ENCODE assay signal across 10 cellular contexts in the genomic region with DNA sequence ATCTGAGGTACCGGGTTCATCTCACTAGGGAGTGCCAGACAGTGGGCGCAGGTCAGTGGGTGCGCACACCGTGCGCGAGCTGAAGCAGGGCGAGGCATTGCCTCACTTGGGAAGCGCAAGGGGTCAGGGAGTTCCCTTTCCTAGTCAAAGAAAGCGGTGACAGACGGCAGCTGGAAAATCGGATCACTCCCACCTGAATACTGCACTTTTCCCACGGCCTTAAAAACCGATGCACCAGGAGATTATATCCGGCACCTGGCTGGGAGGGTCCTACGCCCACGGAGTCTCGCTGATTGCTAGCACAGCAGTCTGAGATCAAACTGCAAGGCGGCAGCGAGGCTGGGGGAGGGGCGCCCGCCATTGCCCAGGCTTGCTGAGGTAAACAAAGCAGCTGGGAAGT. TPM values are rescaled to one million over a fixed set of nuclear protein-coding genes. Genes with fewer than 3 reads are reported as not detected.
DNase-seq lines count a peak whose midpoint lies in the region; ATAC-seq, FAIRE-seq and TF ChIP-seq lines count a peak whose summit lies in the region.
"Not testable (repeated sequence)": the region's sequence is repeated elsewhere in the genome, so short reads cannot be mapped to it uniquely, and the experiment has no call there.
"Had no signal": no experiment of that assay in that cellular context is flagged by ENCODE, and none has a peak within 500 bp of the region (broad histone marks: within the 10 kb centered on the region; RNA-seq: fewer than 3 reads in every experiment).

No MANE protein-coding gene starts in this region.

- not testable (repeated sequence) for H3K4me3 ChIP-seq in K562
- H3K4me3 ChIP-seq in iPS-11a (ENCODE audit: low read depth, low read length) (peak overlapping the region; percentile 8), smooth muscle cell (peak overlapping the region; percentile 32)

- H4K20me1 ChIP-seq in K562 (replicated peaks; ENCODE audit: control insufficient read depth, insufficient read depth, low read length); smooth muscle cell (ENCODE audit: low read depth): not testable (repeated sequence)

- not testable (repeated sequence) for FAIRE-seq in K562 (lab: Jason Lieb, UNC)

- intact Hi-C loops in K562 (cut with micrococcal nuclease): not testable (repeated sequence)

- POLR2A ChIA-PET in K562 (lab: Yijun Ruan, JAX): interaction anchor here (0.7 kb wide), 1 partner anchor 716 kb away, joined by 3 read pairs; no protein-coding TSS in a partner anchor

- ATAC-seq in K562: not testable (repeated sequence)

- TF ChIP-seq CTCF in K562 (IDR thresholded peaks at IDR 0.05 in 2 of 3, conservative IDR thresholded peaks at IDR 0.05 in 1 of 3; ENCODE audit: insufficient read depth in 2 of 3, low read depth in 1 of 3, low read length in 3 of 3); mesothelial cell of epicardium (IDR thresholded peaks at IDR 0.05; ENCODE audit: unreplicated experiment); smooth muscle cell (IDR thresholded peaks at IDR 0.05; ENCODE audit: borderline replicate concordance, insufficient read depth, poor library complexity, severe bottlenecking): not testable (repeated sequence)

- H3K36me3 ChIP-seq in ES-I3 (ENCODE audit: insufficient read depth, low read length); K562 (ENCODE audit: control insufficient read depth, insufficient read depth, low read length); smooth muscle cell (ENCODE audit: low read depth): not testable (repeated sequence)

- not testable (repeated sequence) for H3K27me3 Mint-ChIP-seq in mesothelial cell of epicardium (ENCODE audit: low read depth)

- H3K4me2 ChIP-seq in K562 (ENCODE audit: insufficient read depth, low read length): 0 out of 2 replicates have a peak overlapping the region, but pooled peaks have one; percentile 11
- H3K4me2 ChIP-seq in smooth muscle cell: peak overlapping the region; percentile 74

- H3K9ac ChIP-seq in ES-I3 (ENCODE audit: low read depth, low read length): peak overlapping the region; percentile 59
- not testable (repeated sequence) for H3K9ac ChIP-seq in K562 (ENCODE audit: insufficient read depth in 1 of 2, low read depth in 2 of 2, low read length in 2 of 2); smooth muscle cell (ENCODE audit: low read depth)

- not testable (repeated sequence) for H3K79me2 ChIP-seq in K562 (ENCODE audit: control insufficient read depth, insufficient read depth, low read length); smooth muscle cell (ENCODE audit: low read depth)

- not testable (repeated sequence) for H3K4me1 ChIP-seq in ES-I3 (ENCODE audit: insufficient read depth, low read length); K562 (replicated peaks in 1 of 2; ENCODE audit: control insufficient read depth in 2 of 2, insufficient read depth in 2 of 2, low read length in 2 of 2); smooth muscle cell (ENCODE audit: low read depth)

- H3K4me1 Mint-ChIP-seq in mesothelial cell of epicardium: not testable (repeated sequence)

- 0% methylated on average over 5 of the region's 21 CpGs for WGBS in K562 (ENCODE audit: insufficient coverage, low coverage, missing lambda C conversion rate)
- WGBS in smooth muscle cell (ENCODE audit: low lambda C conversion rate): 19% methylated on average over 12 of the region's 21 CpGs

- not testable (repeated sequence) for TF ChIP-seq POLR2A in K562 (conservative IDR thresholded peaks at IDR 0.05)

- H3F3A ChIP-seq in smooth muscle cell (ENCODE audit: low read depth): not testable (repeated sequence)

- H3K9me3 ChIP-seq in ES-I3 (ENCODE audit: control insufficient read depth, insufficient read depth, low read length); K562 (replicated peaks; ENCODE audit: control insufficient read depth, insufficient read depth, low read depth, low read length); smooth muscle cell (replicated peaks; ENCODE audit: low read depth): not testable (repeated sequence)

- TF ChIP-seq RAD21 in K562 (CRISPR knock-in tag; conservative IDR thresholded peaks at IDR 0.05 in 1 of 2, IDR thresholded peaks at IDR 0.05 in 1 of 2): not testable (repeated sequence)

- not testable (repeated sequence) for H3K27ac ChIP-seq in K562 (ENCODE audit: extremely low read depth, low read depth, low read length); smooth muscle cell (ENCODE audit: low read depth)

- in situ Hi-C loops in K562 (cut with MboI): not testable (repeated sequence)

- not testable (repeated sequence) for H3K27me3 ChIP-seq in K562 (ENCODE audit: control insufficient read depth in 2 of 2, insufficient read depth in 2 of 2, low read length in 2 of 2); smooth muscle cell (ENCODE audit: low read depth)

- H3K27ac Mint-ChIP-seq in mesothelial cell of epicardium: not testable (repeated sequence)

- not testable (repeated sequence) for H2AFZ ChIP-seq in K562 (ENCODE audit: low read depth, low read length); smooth muscle cell (ENCODE audit: low read depth)

- not testable (repeated sequence) for H3K9me1 ChIP-seq in K562 (ENCODE audit: control insufficient read depth, insufficient read depth, low read length)

- H3K4me3 Mint-ChIP-seq in mesothelial cell of epicardium: peak overlapping the region; percentile 47

- CTCF ChIA-PET in K562 (lab: Yijun Ruan, JAX; ENCODE audit: low intra/inter-chr PET ratio): not testable (repeated sequence)

- DNase-seq in NCI-H1105 (lab: John Stamatoyannopoulos, UW) (peak; percentile 1), NCI-H2171 treated with DMSO at 0.1 percent for 48 hours (lab: John Stamatoyannopoulos, UW) (peak; percentile 19), NCI-H748 treated with DMSO at 0.1 percent for 48 hours (lab: John Stamatoyannopoulos, UW) (peak; percentile 26)
- not testable (repeated sequence) for DNase-seq in K562 (ENCODE audit: extremely low read depth in 1 of 4, low spot score in 3 of 4); mesothelial cell of epicardium (ENCODE audit: low spot score in 2 of 2, unreplicated experiment in 2 of 2); smooth muscle cell (lab: John Stamatoyannopoulos, UW; ENCODE audit: unreplicated experiment)

- H3K36me3 Mint-ChIP-seq in mesothelial cell of epicardium: not testable (repeated sequence)

- BruUV-seq in K562 (replicated peaks; lab: Mats Ljungman, UMichigan): not testable (repeated sequence)

- H3K9me3 Mint-ChIP-seq in mesothelial cell of epicardium: not testable (repeated sequence)

- TF ChIP-seq EP300 in K562 (IDR thresholded peaks at IDR 0.05; ENCODE audit: low read length): not testable (repeated sequence)

RNA-seq across cellular contexts. Expression of gene OR52B2, which starts 26.4 kb away (rescaled TPM):
- not detected in 2 replicates for total RNA-seq in K562 (2011; cell fraction: chromatin; rRNA removed; ENCODE audit: low replicate concordance)
- not detected in 2 replicates for total RNA-seq in K562 (2011; cell fraction: nucleolus; rRNA removed)
- total RNA-seq in K562 (2011; cell fraction: nucleoplasm; rRNA removed): 0.37 and 0.76 TPM in 2 replicates
- not detected in 2 replicates for total RNA-seq in K562 (2014; rRNA removed)
- total RNA-seq in K562 (2014; rRNA removed; fragmentation: Illumina TruSeq; extraction: Trizol): not detected in 2 replicates
- total RNA-seq in K562 (2015; rRNA removed; fragmentation: Illumina TruSeq; extraction: Trizol): not detected in 2 replicates
- total RNA-seq in K562 (2021): not detected in 2 replicates
- polyA plus RNA-seq in K562 (2011; rRNA removed): not detected in 2 replicates
- not detected in 2 replicates for polyA plus RNA-seq in K562 (2011; cell fraction: cytosol; rRNA removed)
- 0.28 TPM in 1 of 2 replicates, not detected in the other for polyA plus RNA-seq in K562 (2011; cell fraction: nucleus; rRNA removed)
- not detected in 2 replicates for polyA plus RNA-seq in K562 (2012)
- not detected in 2 replicates for polyA plus RNA-seq in K562 (2014; fragmentation: Illumina TruSeq; extraction: Trizol)
- polyA plus RNA-seq in K562 (2014; fragmentation: Nextera tagmentation; extraction: Ambion mirVana): not detected
- not detected in 2 replicates for polyA plus RNA-seq in K562 (2014; rRNA removed)
- not detected in 2 replicates for polyA minus RNA-seq in K562 (2011; rRNA and poly(A)+ RNA removed)
- polyA minus RNA-seq in K562 (2011; cell fraction: cytosol; rRNA and poly(A)+ RNA removed): not detected in 2 replicates
- polyA minus RNA-seq in K562 (2011; cell fraction: nucleus; rRNA and poly(A)+ RNA removed): not detected in 2 replicates
- total RNA-seq in mesothelial cell of epicardium: not detected in 3 replicates
- total RNA-seq in smooth muscle cell: not detected in 2 replicates
- polyA plus RNA-seq in smooth muscle cell: not detected in 2 replicates
- total RNA-seq: A673, GM12878 had no signal

RNA-seq across cellular contexts. Expression of gene OR56B4, which starts 36.3 kb away (rescaled TPM):
- total RNA-seq in K562 (2011; cell fraction: chromatin; rRNA removed; ENCODE audit: low replicate concordance): not detected in 2 replicates
- not detected in 2 replicates for total RNA-seq in K562 (2011; cell fraction: nucleolus; rRNA removed)
- not detected in 2 replicates for total RNA-seq in K562 (2011; cell fraction: nucleoplasm; rRNA removed)
- total RNA-seq in K562 (2014; rRNA removed): not detected in 2 replicates
- not detected in 2 replicates for total RNA-seq in K562 (2014; rRNA removed; fragmentation: Illumina TruSeq; extraction: Trizol)
- not detected in 2 replicates for total RNA-seq in K562 (2015; rRNA removed; fragmentation: Illumina TruSeq; extraction: Trizol)
- total RNA-seq in K562 (2021): not detected in 2 replicates
- polyA plus RNA-seq in K562 (2011; rRNA removed): not detected in 2 replicates
- polyA plus RNA-seq in K562 (2011; cell fraction: cytosol; rRNA removed): not detected in 2 replicates
- not detected in 2 replicates for polyA plus RNA-seq in K562 (2011; cell fraction: nucleus; rRNA removed)
- 0.09 TPM in 1 of 2 replicates, not detected in the other for polyA plus RNA-seq in K562 (2012)
- not detected in 2 replicates for polyA plus RNA-seq in K562 (2014; fragmentation: Illumina TruSeq; extraction: Trizol)
- polyA plus RNA-seq in K562 (2014; fragmentation: Nextera tagmentation; extraction: Ambion mirVana): under 1 TPM in 1 of 2 experiments, not detected in 1; 0.07 TPM
- polyA plus RNA-seq in K562 (2014; rRNA removed): not detected in 2 replicates
- polyA minus RNA-seq in K562 (2011; rRNA and poly(A)+ RNA removed): not detected in 2 replicates
- polyA minus RNA-seq in K562 (2011; cell fraction: cytosol; rRNA and poly(A)+ RNA removed): not detected in 2 replicates
- not detected in 2 replicates for polyA minus RNA-seq in K562 (2011; cell fraction: nucleus; rRNA and poly(A)+ RNA removed)
- not detected in 3 replicates for total RNA-seq in mesothelial cell of epicardium
- not detected in 2 replicates for total RNA-seq in smooth muscle cell
- 0.15 TPM in 1 of 2 replicates, not detected in the other for polyA plus RNA-seq in smooth muscle cell
- total RNA-seq: A673, GM12878 had no signal
- polyA plus RNA-seq: GM12878 had no signal

RNA-seq across cellular contexts. Expression of gene OR52W1, which starts 55.3 kb away (rescaled TPM):
- total RNA-seq in K562 (2011; cell fraction: chromatin; rRNA removed; ENCODE audit: low replicate concordance): not detected in 2 replicates
- not detected in 2 replicates for total RNA-seq in K562 (2011; cell fraction: nucleolus; rRNA removed)
- not detected in 2 replicates for total RNA-seq in K562 (2011; cell fraction: nucleoplasm; rRNA removed)
- total RNA-seq in K562 (2014; rRNA removed) (not detected in 2 replicates), K562 (2014; rRNA removed; fragmentation: Illumina TruSeq; extraction: Trizol) (not detected in 2 replicates), K562 (2015; rRNA removed; fragmentation: Illumina TruSeq; extraction: Trizol) (not detected in 2 replicates), K562 (2021) (not detected in 2 replicates), mesothelial cell of epicardium (not detected in 3 replicates), smooth muscle cell (not detected in 2 replicates)
- polyA plus RNA-seq in K562 (2011; rRNA removed) (not detected in 2 replicates), K562 (2014; fragmentation: Illumina TruSeq; extraction: Trizol) (not detected in 2 replicates), K562 (2014; fragmentation: Nextera tagmentation; extraction: Ambion mirVana) (not detected), K562 (2014; rRNA removed) (not detected in 2 replicates), smooth muscle cell (not detected in 2 replicates)
- not detected in 2 replicates for polyA plus RNA-seq in K562 (2011; cell fraction: cytosol; rRNA removed)
- polyA plus RNA-seq in K562 (2011; cell fraction: nucleus; rRNA removed): not detected in 2 replicates
- polyA plus RNA-seq in K562 (2012): not detected in 2 replicates
- polyA minus RNA-seq in K562 (2011; rRNA and poly(A)+ RNA removed): not detected in 2 replicates
- not detected in 2 replicates for polyA minus RNA-seq in K562 (2011; cell fraction: cytosol; rRNA and poly(A)+ RNA removed)
- not detected in 2 replicates for polyA minus RNA-seq in K562 (2011; cell fraction: nucleus; rRNA and poly(A)+ RNA removed)
- total RNA-seq: A673, GM12878 had no signal
- polyA plus RNA-seq: GM12878 had no signal
